Comparison of ENCODE assay signal across 1 cellular context in the genomic region with DNA sequence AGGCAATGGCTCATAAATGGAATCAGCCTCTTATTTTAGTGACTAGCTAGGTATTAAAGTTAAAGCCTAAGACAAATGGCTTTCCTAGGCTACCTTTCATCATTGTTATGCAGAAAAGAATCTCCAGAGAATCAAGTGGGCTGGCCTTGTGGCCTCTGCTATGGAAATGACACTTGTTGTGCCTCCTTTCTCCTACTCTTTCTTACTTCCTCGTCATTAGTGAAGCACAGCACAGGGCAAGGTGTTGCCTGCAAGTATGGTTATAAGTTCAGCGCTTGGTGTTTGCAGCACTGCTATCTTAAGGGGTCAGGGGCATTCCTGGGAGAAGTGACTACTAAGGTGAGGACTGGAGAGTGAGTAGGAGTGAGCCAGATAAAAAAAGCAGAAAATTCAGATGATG.
A peak's percentile ranks its signal among the peaks of the same experiment; 100 is the strongest.
TF ChIP-seq lines count a peak whose summit lies in the region.

No MANE protein-coding gene starts in this region.

TF ChIP-seq in H1, 55 proteins besides CTCF, POLR2A, EP300 and RAD21:
- TF ChIP-seq POU5F1 (IDR thresholded peaks at IDR 0.05; ENCODE audit: low read depth, low read length) (peak; percentile 56; the same call in 1 of the 2 replicates), JUN (IDR thresholded peaks at IDR 0.05; ENCODE audit: low read depth, low read length) (no peak)
